Comparison of ENCODE assay signal across 20 cellular contexts in the genomic region with DNA sequence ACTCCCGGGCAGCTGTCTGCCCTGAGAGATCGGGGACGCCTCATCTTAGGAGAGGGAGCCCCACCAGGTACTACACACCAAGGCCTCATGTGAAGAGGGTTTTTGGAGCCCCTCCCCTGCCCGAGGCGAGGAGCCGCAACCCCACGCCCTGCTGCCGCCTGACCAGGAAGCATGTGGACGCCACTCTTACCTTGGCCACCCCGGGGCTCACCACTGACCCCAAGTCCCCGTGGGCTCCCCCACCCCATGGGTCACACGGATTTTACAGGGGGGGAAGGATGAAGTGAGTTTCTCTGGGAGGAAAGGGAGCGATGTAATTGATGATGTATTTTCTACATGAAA. TPM values are rescaled to one million over a fixed set of nuclear protein-coding genes. Genes with fewer than 3 reads are reported as not detected.
DNase-seq lines count a peak whose midpoint lies in the region; ATAC-seq, FAIRE-seq and TF ChIP-seq lines count a peak whose summit lies in the region.
"Had no signal": no experiment of that assay in that cellular context is flagged by ENCODE, and none has a peak within 500 bp of the region (broad histone marks: within the 10 kb centered on the region; RNA-seq: fewer than 3 reads in every experiment).

No MANE protein-coding gene starts in this region.

- H3F3A ChIP-seq in OCI-LY1 (ENCODE audit: insufficient read depth, low read length): no peaks in the 10 kb centered on the region; the same call in 1 of the 2 replicates

- no peak overlapping the region for H2AFZ ChIP-seq in OCI-LY1 (ENCODE audit: low read length)

- peak overlapping the region; percentile 89 for H3K27ac ChIP-seq in OCI-LY1 (ENCODE audit: low read depth, low read length, poor library complexity, severe bottlenecking)

- no peaks in the 10 kb centered on the region for H3K79me2 ChIP-seq in OCI-LY1 (ENCODE audit: insufficient read depth, low read length)

- peaks cover 67% of the 10 kb centered on the region for H3K4me1 ChIP-seq in OCI-LY1 (ENCODE audit: insufficient read depth, low read length, severe bottlenecking)
- H3K4me1 ChIP-seq: BE2C had no signal

- no peaks in the 10 kb centered on the region for H3K27me3 ChIP-seq in OCI-LY1 (ENCODE audit: insufficient read depth, low read length)
- H3K27me3 ChIP-seq: BE2C had no signal

- H3K4me3 Mint-ChIP-seq in glutamatergic neuron (ENCODE audit: unreplicated experiment): peak overlapping the region; percentile 34
- no peak overlapping the region for H3K4me3 Mint-ChIP-seq in stimulated activated naive B cell treated with anti-CD40 and anti-IgM and Interleukin-4, amounts not matched to agents 10 μg/mL and 1 μg/mL and 100 μg/mL, for 72 hours
- no peak overlapping the region for H3K4me3 Mint-ChIP-seq in mesothelial cell of epicardium
- H3K4me3 Mint-ChIP-seq: CD8-positive, alpha-beta T cell; T-helper 17 cell had no signal

- FAIRE-seq in D721Med (lab: Jason Lieb, UNC): no peak

- H3K4me3 ChIP-seq in GM12865 (ENCODE audit: low read depth, low read length) (peak overlapping the region; percentile 54), OCI-LY1 (ENCODE audit: low read depth, low read length, poor library complexity, severe bottlenecking) (peak overlapping the region; percentile 9)

- H3K9me3 ChIP-seq in OCI-LY1 (ENCODE audit: low read length): no peaks in the 10 kb centered on the region
- H3K9me3 ChIP-seq: BE2C had no signal

- peak overlapping the region; percentile 26; the same call in 1 of the 2 replicates for H3K4me2 ChIP-seq in OCI-LY1 (ENCODE audit: low read length)

- peak overlapping the region; percentile 37; the same call in 1 of the 2 replicates for H3K9ac ChIP-seq in OCI-LY1 (ENCODE audit: low read length)

- TF ChIP-seq CTCF in GM12865 (IDR thresholded peaks at IDR 0.05; ENCODE audit: insufficient read depth, low read depth, low read length, missing control alignments) (no peak), OCI-LY1 (IDR thresholded peaks at IDR 0.05; ENCODE audit: low read length) (no peak), glutamatergic neuron (IDR thresholded peaks at IDR 0.05; ENCODE audit: partially characterized antibody, unreplicated experiment) (no peak), mesothelial cell of epicardium (IDR thresholded peaks at IDR 0.05; ENCODE audit: unreplicated experiment) (no peak), D721Med (IDR thresholded peaks at IDR 0.05; ENCODE audit: insufficient read depth, missing control alignments) (no peak)

- no peak for ATAC-seq in stimulated activated naive B cell treated with anti-CD40 and anti-IgM and Interleukin-4, amounts not matched to agents 10 μg/mL and 1 μg/mL and 100 μg/mL, for 72 hours (replicated peaks)
- ATAC-seq: CD8-positive, alpha-beta T cell; T-helper 17 cell had no signal

- peaks cover 5% of the 10 kb centered on the region for H3K9me3 Mint-ChIP-seq in glutamatergic neuron (ENCODE audit: unreplicated experiment)
- H3K9me3 Mint-ChIP-seq in stimulated activated naive B cell treated with anti-CD40 and anti-IgM and Interleukin-4, amounts not matched to agents 10 μg/mL and 1 μg/mL and 100 μg/mL, for 72 hours: no peaks in the 10 kb centered on the region
- H3K9me3 Mint-ChIP-seq in mesothelial cell of epicardium: no peaks in the 10 kb centered on the region
- H3K9me3 Mint-ChIP-seq: CD8-positive, alpha-beta T cell had no signal

- peaks cover 5% of the 10 kb centered on the region; the same call in 1 of the 2 replicates for H3K36me3 ChIP-seq in OCI-LY1 (ENCODE audit: insufficient read depth, low read length)

- H3K27me3 Mint-ChIP-seq in glutamatergic neuron (ENCODE audit: unreplicated experiment) (peaks cover 9% of the 10 kb centered on the region), mesothelial cell of epicardium (ENCODE audit: low read depth) (no peaks in the 10 kb centered on the region)
- no peaks in the 10 kb centered on the region for H3K27me3 Mint-ChIP-seq in stimulated activated naive B cell treated with anti-CD40 and anti-IgM and Interleukin-4, amounts not matched to agents 10 μg/mL and 1 μg/mL and 100 μg/mL, for 72 hours
- H3K27me3 Mint-ChIP-seq: T-helper 17 cell had no signal

- H3K9me2 ChIP-seq in OCI-LY1 (ENCODE audit: low read depth, low read length): no peaks in the 10 kb centered on the region

- peak overlapping the region; percentile 55 for H3K27ac Mint-ChIP-seq in glutamatergic neuron (ENCODE audit: unreplicated experiment)
- peak overlapping the region; percentile 56 for H3K27ac Mint-ChIP-seq in stimulated activated naive B cell treated with anti-CD40 and anti-IgM and Interleukin-4, amounts not matched to agents 10 μg/mL and 1 μg/mL and 100 μg/mL, for 72 hours
- no peak overlapping the region for H3K27ac Mint-ChIP-seq in mesothelial cell of epicardium
- H3K27ac Mint-ChIP-seq: CD8-positive, alpha-beta T cell; T-helper 17 cell had no signal

- no peaks in the 10 kb centered on the region for H3K36me3 Mint-ChIP-seq in glutamatergic neuron (ENCODE audit: unreplicated experiment)
- peaks cover 40 to 46% of the 10 kb centered on the region in 2 donors for H3K36me3 Mint-ChIP-seq in stimulated activated naive B cell treated with anti-CD40 and anti-IgM and Interleukin-4, amounts not matched to agents 10 μg/mL and 1 μg/mL and 100 μg/mL, for 72 hours
- H3K36me3 Mint-ChIP-seq in mesothelial cell of epicardium: peaks cover 2% of the 10 kb centered on the region

- no peaks in the 10 kb centered on the region for H4K20me1 ChIP-seq in OCI-LY1 (ENCODE audit: insufficient read depth, low read length)

- peak; percentile 62 for DNase-seq in GM12865 (ENCODE audit: low read depth)
- peak; percentile 21 for DNase-seq in glutamatergic neuron
- DNase-seq in stimulated activated naive B cell treated with anti-CD40 and anti-IgM and Interleukin-4, amounts not matched to agents 10 μg/mL and 1 μg/mL and 100 μg/mL, for 72 hours: no peak
- DNase-seq in mesothelial cell of epicardium (ENCODE audit: low spot score in 2 of 2, unreplicated experiment in 2 of 2): no peak
- no peak for DNase-seq in ureter (ENCODE audit: low spot score)
- DNase-seq in D721Med (ENCODE audit: insufficient read length, low spot score): no peak
- DNase-seq: CD8-positive, alpha-beta T cell; DMS 273 treated with DMSO at 0.1 percent for 48 hours; HCEC 1CT; KG1; NCI-H1092 treated with DMSO at 0.1 percent for 48 hours; NCI-H1694; NCI-H2107; NCI-H2227 treated with DMSO at 0.1 percent for 48 hours; NCI-H524 treated with DMSO at 0.1 percent for 48 hours; SIG-M5; T-helper 17 cell had no signal

- H3K4me1 Mint-ChIP-seq in glutamatergic neuron (ENCODE audit: low read depth, unreplicated experiment): peaks cover 12% of the 10 kb centered on the region
- peaks cover 23 to 36% of the 10 kb centered on the region in 2 donors for H3K4me1 Mint-ChIP-seq in stimulated activated naive B cell treated with anti-CD40 and anti-IgM and Interleukin-4, amounts not matched to agents 10 μg/mL and 1 μg/mL and 100 μg/mL, for 72 hours
- peaks cover 3% of the 10 kb centered on the region for H3K4me1 Mint-ChIP-seq in mesothelial cell of epicardium
- H3K4me1 Mint-ChIP-seq: T-helper 17 cell had no signal

RNA-seq across cellular contexts. Expression of a gene that starts 17.6 kb away (rescaled TPM):
- total RNA-seq in glutamatergic neuron (ENCODE audit: unreplicated experiment) (1.3 TPM), mesothelial cell of epicardium (5.6 to 6.2 TPM (median 5.8 TPM) in 3 replicates), ureter (0.44 TPM)
- total RNA-seq: CD8-positive, alpha-beta T cell; M059J; T-helper 17 cell had no signal

RNA-seq across cellular contexts. Expression of a gene that starts 25.2 kb away (rescaled TPM):
- 18.4 TPM for total RNA-seq in glutamatergic neuron (ENCODE audit: unreplicated experiment)
- 19.2 to 22.0 TPM (median 20.2 TPM) in 3 replicates for total RNA-seq in mesothelial cell of epicardium
- 14.6 TPM for total RNA-seq in ureter

RNA-seq across cellular contexts. Expression of a gene that starts 43.8 kb away (rescaled TPM):
- 3.1 TPM for total RNA-seq in glutamatergic neuron (ENCODE audit: unreplicated experiment)
- 1.0 to 1.6 TPM (median 1.0 TPM) in 3 replicates for total RNA-seq in mesothelial cell of epicardium
- total RNA-seq in ureter: 8.7 TPM

RNA-seq across cellular contexts. Expression of a gene that starts 46.1 kb away (rescaled TPM):
- total RNA-seq in glutamatergic neuron (ENCODE audit: unreplicated experiment) (61.1 TPM), mesothelial cell of epicardium (2.9 to 5.3 TPM (median 4.0 TPM) in 3 replicates), ureter (20.6 TPM)

Comparison
In these comparisons a context has a peak if more than half of its experiments do, and no peak if none do; other contexts are left out.
1. DNase-seq: peak in GM12865 (single experiment) and glutamatergic neuron (single experiment); none in stimulated activated naive B cell treated with anti-CD40 and anti-IgM and Interleukin-4, amounts not matched to agents 10 μg/mL and 1 μg/mL and 100 μg/mL, for 72 hours (single experiment), mesothelial cell of epicardium (0 of 2), ureter (single experiment) and D721Med (single experiment).